ENCODE assay signal across 10 cellular contexts in the genomic region with DNA sequence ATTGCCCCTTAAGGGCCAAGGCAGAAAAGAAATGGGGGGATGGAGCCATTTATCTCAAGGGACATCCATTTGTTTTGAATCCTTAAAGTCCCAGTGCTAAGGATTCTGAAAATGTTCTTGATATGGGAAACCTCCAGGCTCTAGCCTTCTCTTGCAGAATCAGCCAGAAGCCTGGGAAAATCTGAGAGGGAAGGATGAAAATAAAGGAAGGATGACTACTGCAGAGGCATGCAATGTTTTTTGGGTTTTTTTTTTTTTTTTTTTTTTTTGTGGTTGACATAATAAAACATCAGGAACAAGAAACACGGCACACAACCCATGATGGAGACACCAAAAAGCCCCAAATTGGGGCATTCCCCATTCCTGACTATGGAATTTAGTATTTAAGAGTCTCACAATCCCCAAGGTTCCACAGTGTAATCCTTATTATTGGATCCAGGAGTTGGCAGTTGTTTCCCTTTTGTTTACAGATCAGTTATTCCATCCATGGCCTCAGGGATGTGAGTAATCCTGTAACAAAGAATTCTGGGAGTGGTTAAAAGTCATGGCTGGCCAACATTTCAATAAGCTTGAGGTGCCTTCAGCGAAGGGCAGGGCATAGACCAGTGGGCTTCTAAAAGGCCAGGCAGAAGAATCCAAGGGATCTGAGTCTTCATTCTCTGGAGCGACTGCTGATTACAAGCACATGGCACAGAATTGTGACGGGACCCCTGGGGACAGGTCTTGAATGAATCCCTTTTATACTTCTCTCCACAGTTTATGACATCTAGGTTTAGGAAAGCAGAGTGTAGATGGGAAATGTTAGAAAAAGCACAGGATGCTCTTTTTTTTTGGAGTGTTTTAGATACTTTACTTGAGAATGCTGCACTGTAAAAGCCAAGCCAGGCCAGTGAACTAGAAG.
A peak's percentile ranks its signal among the peaks of the same experiment; 100 is the strongest.
DNase-seq lines count a peak whose midpoint lies in the region; ATAC-seq and TF ChIP-seq lines count a peak whose summit lies in the region.
"Had no signal": no experiment of that assay in that cellular context is flagged by ENCODE, and none has a peak within 500 bp of the region (broad histone marks: within the 10 kb centered on the region; RNA-seq: fewer than 3 reads in every experiment).

No MANE protein-coding gene starts in this region.

- H3K9me3 ChIP-seq in HEK293 (ENCODE audit: control insufficient read depth, insufficient read depth, low read depth, low read length), result no peaks in the 10 kb centered on the region
- no peaks in the 10 kb centered on the region for H3K9me3 ChIP-seq in heart left ventricle
- no peaks in the 10 kb centered on the region for H3K9me3 ChIP-seq in thoracic aorta

- ATAC-seq in heart left ventricle (peak in 1 of 4 donors; percentile 16), thoracic aorta (ENCODE audit: insufficient number of reproducible peaks, low FRiP score, low read depth) (no peak), HG02970 (IDR thresholded peaks at IDR 0.05; ENCODE audit: low FRiP score, unreplicated experiment) (no peak)

- peaks cover 10% of the 10 kb centered on the region for H3K4me1 ChIP-seq in HEK293 (ENCODE audit: control insufficient read depth, insufficient read depth, low read length)
- peaks cover 0 to 21% (median 0%) of the 10 kb centered on the region in 12 donors for H3K4me1 ChIP-seq in heart left ventricle
- H3K4me1 ChIP-seq in thoracic aorta (ENCODE audit: control insufficient read depth in 1 of 2, low read depth in 2 of 2), result peaks cover 19 to 21% of the 10 kb centered on the region in 2 donors

- TF ChIP-seq CTCF in HEK293 (tag by site-specific recombination; IDR thresholded peaks at IDR 0.05) (no peak), heart left ventricle (IDR thresholded peaks at IDR 0.05) (no peak), thoracic aorta (IDR thresholded peaks at IDR 0.05) (no peak), dorsolateral prefrontal cortex (IDR thresholded peaks at IDR 0.05 in 54 of 56, conservative IDR thresholded peaks at IDR 0.05 in 2 of 56; ENCODE audit: low read depth in 1 of 56, partially characterized antibody in 56 of 56) (no peak)

- H3K27ac ChIP-seq in HEK293 (ENCODE audit: extremely low read depth, low read depth, low read length) (no peak overlapping the region), heart left ventricle (peak overlapping the region in 7 of 12 donors; percentile 3 to 57 (median 35)), thoracic aorta (peak overlapping the region; percentile 6 to 57), dorsolateral prefrontal cortex (no peak overlapping the region)

- 69 to 80% (median 73%) methylated on average over 4 of the region's 4 CpGs for WGBS in heart left ventricle, 4 donors

- intact Hi-C loops in heart left ventricle (cut with DNase I), result no loop called here
- intact Hi-C loops in dorsolateral prefrontal cortex (cut with DNase I), result no loop called here

- POLR2A ChIA-PET in HEK293 (lab: Yijun Ruan, JAX), result no interaction called here

- H3K36me3 ChIP-seq in HEK293 (ENCODE audit: control insufficient read depth in 2 of 2, insufficient read depth in 1 of 2, low read length in 2 of 2) (no peaks in the 10 kb centered on the region), heart left ventricle (no peaks in the 10 kb centered on the region), thoracic aorta (no peaks in the 10 kb centered on the region)

- H3K27me3 ChIP-seq in heart left ventricle (no peaks in the 10 kb centered on the region), thoracic aorta (replicated peaks; ENCODE audit: insufficient read depth) (no peaks in the 10 kb centered on the region), dorsolateral prefrontal cortex (no peaks in the 10 kb centered on the region)

- H3K4me3 ChIP-seq in HEK293 (ENCODE audit: low read depth, low read length) (no peak overlapping the region), heart left ventricle (no peak overlapping the region), thoracic aorta (no peak overlapping the region), dorsolateral prefrontal cortex (no peak overlapping the region)

- CTCF ChIA-PET in HEK293 (lab: Yijun Ruan, JAX), result interaction anchor here (0.6 kb wide), 1 partner anchor 774 kb away, joined by 3 read pairs; no protein-coding TSS in a partner anchor

- no peak for TF ChIP-seq POLR2A in heart left ventricle (IDR thresholded peaks at IDR 0.05)

- DNase-seq in amniotic epithelial cell (ENCODE audit: low read depth), result peak; percentile 30
- DNase-seq in heart left ventricle, result peak in 1 of 5 donors; percentile 22
- DNase-seq in thoracic aorta (ENCODE audit: low spot score), result no peak
- no peak for DNase-seq in hippocampal formation (lab: John Stamatoyannopoulos, UW)
- DNase-seq in NCI-H187 (lab: John Stamatoyannopoulos, UW), result no peak
- no peak for DNase-seq in dorsolateral prefrontal cortex
- DNase-seq: cerebellar nuclear complex, MV-4-11 had no signal

TF ChIP-seq in HEK293, 187 proteins besides CTCF, POLR2A, EP300 and RAD21 (continues in another document):
- TF ChIP-seq ZFP69B (tag by site-specific recombination; IDR thresholded peaks at IDR 0.05), result no peak
- TF ChIP-seq ZNF202 (tag by site-specific recombination; IDR thresholded peaks at IDR 0.05; ENCODE audit: borderline replicate concordance), result no peak
- no peak for TF ChIP-seq ZIC2 (tag by site-specific recombination; IDR thresholded peaks at IDR 0.05)
- no peak for TF ChIP-seq YY2 (tag by site-specific recombination; IDR thresholded peaks at IDR 0.05)
- TF ChIP-seq, protein P1, sequence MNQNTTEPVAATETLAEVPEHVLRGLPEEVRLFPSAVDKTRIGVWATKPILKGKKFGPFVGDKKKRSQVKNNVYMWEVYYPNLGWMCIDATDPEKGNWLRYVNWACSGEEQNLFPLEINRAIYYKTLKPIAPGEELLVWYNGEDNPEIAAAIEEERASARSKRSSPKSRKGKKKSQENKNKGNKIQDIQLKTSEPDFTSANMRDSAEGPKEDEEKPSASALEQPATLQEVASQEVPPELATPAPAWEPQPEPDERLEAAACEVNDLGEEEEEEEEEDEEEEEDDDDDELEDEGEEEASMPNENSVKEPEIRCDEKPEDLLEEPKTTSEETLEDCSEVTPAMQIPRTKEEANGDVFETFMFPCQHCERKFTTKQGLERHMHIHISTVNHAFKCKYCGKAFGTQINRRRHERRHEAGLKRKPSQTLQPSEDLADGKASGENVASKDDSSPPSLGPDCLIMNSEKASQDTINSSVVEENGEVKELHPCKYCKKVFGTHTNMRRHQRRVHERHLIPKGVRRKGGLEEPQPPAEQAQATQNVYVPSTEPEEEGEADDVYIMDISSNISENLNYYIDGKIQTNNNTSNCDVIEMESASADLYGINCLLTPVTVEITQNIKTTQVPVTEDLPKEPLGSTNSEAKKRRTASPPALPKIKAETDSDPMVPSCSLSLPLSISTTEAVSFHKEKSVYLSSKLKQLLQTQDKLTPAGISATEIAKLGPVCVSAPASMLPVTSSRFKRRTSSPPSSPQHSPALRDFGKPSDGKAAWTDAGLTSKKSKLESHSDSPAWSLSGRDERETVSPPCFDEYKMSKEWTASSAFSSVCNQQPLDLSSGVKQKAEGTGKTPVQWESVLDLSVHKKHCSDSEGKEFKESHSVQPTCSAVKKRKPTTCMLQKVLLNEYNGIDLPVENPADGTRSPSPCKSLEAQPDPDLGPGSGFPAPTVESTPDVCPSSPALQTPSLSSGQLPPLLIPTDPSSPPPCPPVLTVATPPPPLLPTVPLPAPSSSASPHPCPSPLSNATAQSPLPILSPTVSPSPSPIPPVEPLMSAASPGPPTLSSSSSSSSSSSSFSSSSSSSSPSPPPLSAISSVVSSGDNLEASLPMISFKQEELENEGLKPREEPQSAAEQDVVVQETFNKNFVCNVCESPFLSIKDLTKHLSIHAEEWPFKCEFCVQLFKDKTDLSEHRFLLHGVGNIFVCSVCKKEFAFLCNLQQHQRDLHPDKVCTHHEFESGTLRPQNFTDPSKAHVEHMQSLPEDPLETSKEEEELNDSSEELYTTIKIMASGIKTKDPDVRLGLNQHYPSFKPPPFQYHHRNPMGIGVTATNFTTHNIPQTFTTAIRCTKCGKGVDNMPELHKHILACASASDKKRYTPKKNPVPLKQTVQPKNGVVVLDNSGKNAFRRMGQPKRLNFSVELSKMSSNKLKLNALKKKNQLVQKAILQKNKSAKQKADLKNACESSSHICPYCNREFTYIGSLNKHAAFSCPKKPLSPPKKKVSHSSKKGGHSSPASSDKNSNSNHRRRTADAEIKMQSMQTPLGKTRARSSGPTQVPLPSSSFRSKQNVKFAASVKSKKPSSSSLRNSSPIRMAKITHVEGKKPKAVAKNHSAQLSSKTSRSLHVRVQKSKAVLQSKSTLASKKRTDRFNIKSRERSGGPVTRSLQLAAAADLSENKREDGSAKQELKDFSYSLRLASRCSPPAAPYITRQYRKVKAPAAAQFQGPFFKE (tag by site-specific recombination; IDR thresholded peaks at IDR 0.05; ENCODE audit: borderline replicate concordance), result no peak
- TF ChIP-seq ZEB2 (tag by site-specific recombination; IDR thresholded peaks at IDR 0.05), result no peak
- TF ChIP-seq ZNF266 (tag by site-specific recombination; IDR thresholded peaks at IDR 0.05; ENCODE audit: low read depth), result no peak
- TF ChIP-seq ZNF19 (tag by site-specific recombination; IDR thresholded peaks at IDR 0.05; ENCODE audit: low read depth), result no peak
- TF ChIP-seq ZNF133 (tag by site-specific recombination; IDR thresholded peaks at IDR 0.05), result no peak
- no peak for TF ChIP-seq ZNF544 (tag by site-specific recombination; IDR thresholded peaks at IDR 0.05)
- no peak for TF ChIP-seq ZNF132 (tag by site-specific recombination; IDR thresholded peaks at IDR 0.05; ENCODE audit: borderline replicate concordance)
- TF ChIP-seq, protein P2, sequence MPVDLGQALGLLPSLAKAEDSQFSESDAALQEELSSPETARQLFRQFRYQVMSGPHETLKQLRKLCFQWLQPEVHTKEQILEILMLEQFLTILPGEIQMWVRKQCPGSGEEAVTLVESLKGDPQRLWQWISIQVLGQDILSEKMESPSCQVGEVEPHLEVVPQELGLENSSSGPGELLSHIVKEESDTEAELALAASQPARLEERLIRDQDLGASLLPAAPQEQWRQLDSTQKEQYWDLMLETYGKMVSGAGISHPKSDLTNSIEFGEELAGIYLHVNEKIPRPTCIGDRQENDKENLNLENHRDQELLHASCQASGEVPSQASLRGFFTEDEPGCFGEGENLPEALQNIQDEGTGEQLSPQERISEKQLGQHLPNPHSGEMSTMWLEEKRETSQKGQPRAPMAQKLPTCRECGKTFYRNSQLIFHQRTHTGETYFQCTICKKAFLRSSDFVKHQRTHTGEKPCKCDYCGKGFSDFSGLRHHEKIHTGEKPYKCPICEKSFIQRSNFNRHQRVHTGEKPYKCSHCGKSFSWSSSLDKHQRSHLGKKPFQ (tag by site-specific recombination; IDR thresholded peaks at IDR 0.05), result no peak
- TF ChIP-seq ZNF416 (tag by site-specific recombination; IDR thresholded peaks at IDR 0.05), result no peak
- TF ChIP-seq MZF1 (tag by site-specific recombination; IDR thresholded peaks at IDR 0.05; ENCODE audit: borderline replicate concordance), result peak; percentile 56; the same call in 1 of the 2 replicates

Comparison
In these comparisons a context has a peak if more than half of its experiments do, and no peak if none do; other contexts are left out.
1. H3K27ac ChIP-seq: peak in heart left ventricle (7 of 12) and thoracic aorta (2 of 2); none in HEK293 (single experiment) and dorsolateral prefrontal cortex (0 of 59).